ENCODE assay signal across 10 cellular contexts in genomic region chr11:60923800-60924109, GRCh38. TPM values are rescaled to one million over a fixed set of nuclear protein-coding genes. Genes with fewer than 3 reads are reported as not detected.
DNase-seq lines count a peak whose midpoint lies in the region; ATAC-seq lines count a peak whose summit lies in the region.
"Had no signal": no experiment of that assay in that cellular context is flagged by ENCODE, and none has a peak within 500 bp of the region (broad histone marks: within the 10 kb centered on the region; RNA-seq: fewer than 3 reads in every experiment).

No MANE protein-coding gene starts in this region.

- no peak overlapping the region for H2AFZ ChIP-seq in neuron (ENCODE audit: low read depth, low read length)

- CTCF ChIA-PET in CD8-positive, alpha-beta memory T cell (lab: Charles Lee): interaction anchor here (1.0 to 1.3 kb wide), 3 partner anchors 24 to 264 kb away, joined by 3 read pairs; no protein-coding TSS in a partner anchor

- no peak for ATAC-seq in GM19395 (IDR thresholded peaks at IDR 0.05; ENCODE audit: unreplicated experiment)

- peaks cover 8 to 20% of the 10 kb centered on the region in 2 donors for H3K27me3 Mint-ChIP-seq in CD8-positive, alpha-beta memory T cell

- H3K9me3 Mint-ChIP-seq in CD8-positive, alpha-beta memory T cell: no peaks in the 10 kb centered on the region

- H3K4me1 Mint-ChIP-seq in CD8-positive, alpha-beta memory T cell: peaks cover 14 to 29% (median 17%) of the 10 kb centered on the region in 3 donors

- DNase-seq in CD8-positive, alpha-beta memory T cell: no peak
- DNase-seq in MG63: no peak
- no peak for DNase-seq in epithelial cell of prostate (ENCODE audit: low read depth, low spot score)
- no peak for DNase-seq in NCI-H2227 treated with DMSO at 0.1 percent for 48 hours (lab: John Stamatoyannopoulos, UW)
- DNase-seq in NCI-H146 treated with DMSO at 0.1 percent for 48 hours (lab: John Stamatoyannopoulos, UW; ENCODE audit: unreplicated experiment): no peak
- DNase-seq in AG08396 (ENCODE audit: low spot score): no peak
- DNase-seq: stimulated activated CD4-positive, alpha-beta T cell treated with anti-CD3 and anti-CD28 coated beads, Interleukin-1b, Interleukin-23, amount 100 ng/mL, for 48 hours had no signal

- H3K9me3 ChIP-seq in CD8-positive, alpha-beta memory T cell (ENCODE audit: low read length): no peaks in the 10 kb centered on the region
- H3K9me3 ChIP-seq in MG63 (no peaks in the 10 kb centered on the region), neuron (ENCODE audit: low read length) (no peaks in the 10 kb centered on the region)

- H3K36me3 Mint-ChIP-seq in CD8-positive, alpha-beta memory T cell: peaks cover 22 to 47% (median 25%) of the 10 kb centered on the region in 3 donors

- H3K4me3 ChIP-seq in CD8-positive, alpha-beta memory T cell (ENCODE audit: low read length): no peak overlapping the region
- H3K4me3 ChIP-seq in MG63 (peak overlapping the region; percentile 51), neuron (ENCODE audit: low read length) (peak overlapping the region; percentile 80)

- peaks cover 33% of the 10 kb centered on the region for H3K36me3 ChIP-seq in CD8-positive, alpha-beta memory T cell (ENCODE audit: insufficient read depth, low read length)
- peaks cover 12% of the 10 kb centered on the region for H3K36me3 ChIP-seq in MG63
- H3K36me3 ChIP-seq in neuron (ENCODE audit: insufficient read depth, low read length): peaks cover 58% of the 10 kb centered on the region

- H3K27ac Mint-ChIP-seq in CD8-positive, alpha-beta memory T cell: peak overlapping the region in 1 of 8 donors; percentile 29

- peaks cover 13% of the 10 kb centered on the region for H3K4me1 ChIP-seq in CD8-positive, alpha-beta memory T cell (ENCODE audit: insufficient read depth, low read length)
- peaks cover 21% of the 10 kb centered on the region for H3K4me1 ChIP-seq in neuron (ENCODE audit: insufficient read depth, low read length)

- H3K27me3 ChIP-seq in CD8-positive, alpha-beta memory T cell (ENCODE audit: insufficient read depth, low read length, poor library complexity, severe bottlenecking): peaks cover 20% of the 10 kb centered on the region
- no peaks in the 10 kb centered on the region for H3K27me3 ChIP-seq in MG63
- H3K27me3 ChIP-seq in neuron (ENCODE audit: insufficient read depth, low read length): no peaks in the 10 kb centered on the region

- H3K4me3 Mint-ChIP-seq in CD8-positive, alpha-beta memory T cell: peak overlapping the region in 6 of 7 donors; percentile 35 to 78 (median 53)

- POLR2A ChIA-PET in CD8-positive, alpha-beta memory T cell (lab: Charles Lee): interaction anchor here (0.7 to 1.1 kb wide), 2 partner anchors 9 to 18 kb away, joined by 3 read pairs; no protein-coding TSS in a partner anchor

- no peak overlapping the region for H3K27ac ChIP-seq in CD8-positive, alpha-beta memory T cell (ENCODE audit: low read depth, low read length)
- H3K27ac ChIP-seq in epithelial cell of prostate: peak overlapping the region; percentile 29

RNA-seq across cellular contexts. Expression of gene TMEM132A, which starts 0.5 kb away (rescaled TPM):
- under 1 TPM; 0.68 to 0.73 TPM for total RNA-seq in CD8-positive, alpha-beta memory T cell
- not detected for polyA plus RNA-seq in CD8-positive, alpha-beta memory T cell
- total RNA-seq in MG63 (2014; rRNA removed; shearing (Covaris generic); ENCODE audit: low replicate concordance): 4.8 and 16.3 TPM in 2 replicates

RNA-seq across cellular contexts. Expression of gene TMEM109, which starts 9.8 kb away (rescaled TPM):
- total RNA-seq in CD8-positive, alpha-beta memory T cell: 100 to 1,000 TPM; 144 to 147 TPM
- 396 TPM for polyA plus RNA-seq in CD8-positive, alpha-beta memory T cell
- 16.6 and 17.6 TPM in 2 replicates for total RNA-seq in MG63 (2014; rRNA removed; shearing (Covaris generic); ENCODE audit: low replicate concordance)

RNA-seq across cellular contexts. Expression of gene PRPF19, which starts 17.4 kb away (rescaled TPM):
- 100 to 1,000 TPM; 201 to 204 TPM for total RNA-seq in CD8-positive, alpha-beta memory T cell
- 19.0 TPM for polyA plus RNA-seq in CD8-positive, alpha-beta memory T cell
- 94.4 and 98.0 TPM in 2 replicates for total RNA-seq in MG63 (2014; rRNA removed; shearing (Covaris generic); ENCODE audit: low replicate concordance)

RNA-seq across cellular contexts. Expression of gene SLC15A3, which starts 28.2 kb away (rescaled TPM):
- total RNA-seq in CD8-positive, alpha-beta memory T cell: 1 to 10 TPM; 1.2 to 1.5 TPM
- not detected for polyA plus RNA-seq in CD8-positive, alpha-beta memory T cell
- not detected in 2 replicates for total RNA-seq in MG63 (2014; rRNA removed; shearing (Covaris generic); ENCODE audit: low replicate concordance)

RNA-seq across cellular contexts. Expression of gene CD6, which starts 47.7 kb away (rescaled TPM):
- 100 to 1,000 TPM; 229 to 233 TPM for total RNA-seq in CD8-positive, alpha-beta memory T cell
- polyA plus RNA-seq in CD8-positive, alpha-beta memory T cell: 156 TPM
- total RNA-seq in MG63 (2014; rRNA removed; shearing (Covaris generic); ENCODE audit: low replicate concordance): not detected in 2 replicates
- total RNA-seq: endothelial cell of umbilical vein had no signal
- polyA plus RNA-seq: endothelial cell of umbilical vein had no signal
